In genomic region chr4:165873298-165874071, GRCh38 we compare ENCODE assay signal across 8 cellular contexts. TPM values are rescaled to one million over a fixed set of nuclear protein-coding genes. Genes with fewer than 3 reads are reported as not detected.
DNase-seq lines count a peak whose midpoint lies in the region; ATAC-seq, FAIRE-seq and TF ChIP-seq lines count a peak whose summit lies in the region.

No MANE protein-coding gene starts in this region.

- intact Hi-C loops in stomach (cut with DNase I; ENCODE audit: low total_unique reads), result no loop called here
- intact Hi-C loops in CD4-positive, alpha-beta T cell (cut with DNase I, micrococcal nuclease), result no loop called here

- H3K36me3 ChIP-seq in keratinocyte (ENCODE audit: control insufficient read depth in 2 of 2, extremely low read depth in 1 of 2, insufficient read depth in 2 of 2, low read length in 2 of 2) (no peaks in the 10 kb centered on the region), stomach (no peaks in the 10 kb centered on the region)

- peaks cover 68% of the 10 kb centered on the region for H3K27me3 Mint-ChIP-seq in CD4-positive, alpha-beta T cell
- peaks cover 48% of the 10 kb centered on the region for H3K27me3 Mint-ChIP-seq in stimulated activated memory B cell treated with anti-CD40 and anti-IgM and Interleukin-4, amounts not matched to agents 10 μg/mL and 1 μg/mL and 100 μg/mL, for 72 hours

- dilution Hi-C loops in keratinocyte (cut with MboI; ENCODE audit: extremely low pct_ligation_motif_present, low sequenced_read_pairs), result no loop called here

- POLR2A ChIA-PET in CD4-positive, alpha-beta T cell (lab: Charles Lee), result no interaction called here

- no peaks in the 10 kb centered on the region for H4K20me1 ChIP-seq in keratinocyte (ENCODE audit: control insufficient read depth, extremely low read depth, insufficient read depth, low read length)

- H3K4me3 Mint-ChIP-seq in CD4-positive, alpha-beta T cell, result no peak overlapping the region
- H3K4me3 Mint-ChIP-seq in stimulated activated memory B cell treated with anti-CD40 and anti-IgM and Interleukin-4, amounts not matched to agents 10 μg/mL and 1 μg/mL and 100 μg/mL, for 72 hours, result no peak overlapping the region

- no peak for TF ChIP-seq EP300 in stomach (IDR thresholded peaks at IDR 0.05)

- no peak for TF ChIP-seq POLR2A in stomach (IDR thresholded peaks at IDR 0.05)

- DNase-seq in DMS53 treated with DMSO at 0.1 percent for 48 hours (lab: John Stamatoyannopoulos, UW; ENCODE audit: unreplicated experiment) (peak; percentile 18), HuH-7.5 (ENCODE audit: low spot score) (peak; percentile 63), T47D (ENCODE audit: low read depth in 1 of 2, low spot score in 1 of 2) (peak; percentile 48 to 59), keratinocyte (ENCODE audit: low read depth, low spot score) (no peak), stomach (peak; percentile 31), UCSD-AML1 (lab: John Stamatoyannopoulos, UW; ENCODE audit: unreplicated experiment) (no peak)
- no peak for DNase-seq in CD4-positive, alpha-beta T cell

- H3K9me3 Mint-ChIP-seq in CD4-positive, alpha-beta T cell, result no peaks in the 10 kb centered on the region
- H3K9me3 Mint-ChIP-seq in stimulated activated memory B cell treated with anti-CD40 and anti-IgM and Interleukin-4, amounts not matched to agents 10 μg/mL and 1 μg/mL and 100 μg/mL, for 72 hours, result no peaks in the 10 kb centered on the region

- H3K9ac ChIP-seq in keratinocyte (ENCODE audit: control insufficient read depth, extremely low read depth, insufficient read depth, low read length), result peak overlapping the region; percentile 77

- peaks cover 10% of the 10 kb centered on the region for H3K4me1 Mint-ChIP-seq in CD4-positive, alpha-beta T cell (ENCODE audit: low read depth)
- peaks cover 10% of the 10 kb centered on the region for H3K4me1 Mint-ChIP-seq in stimulated activated memory B cell treated with anti-CD40 and anti-IgM and Interleukin-4, amounts not matched to agents 10 μg/mL and 1 μg/mL and 100 μg/mL, for 72 hours

- H3K27ac ChIP-seq in keratinocyte (ENCODE audit: control insufficient read depth, insufficient read depth, low read length) (peak overlapping the region; percentile 62), stomach (peak overlapping the region in 4 of 5 donors; percentile 0 to 67 (median 42))
- H3K27ac ChIP-seq in CD4-positive, alpha-beta T cell (ENCODE audit: low read depth, low read length), result no peak overlapping the region

- no peaks in the 10 kb centered on the region for H3K79me2 ChIP-seq in keratinocyte (ENCODE audit: control insufficient read depth, insufficient read depth, low read length)

- FAIRE-seq in keratinocyte (lab: Jason Lieb, UNC), result no peak

- 0 to 2% (median 1%) methylated on average over 14 to 70 of the region's 70 CpGs for WGBS in stomach, 5 donors

- H3K4me1 ChIP-seq in keratinocyte (ENCODE audit: control insufficient read depth, extremely low read depth, insufficient read depth, low read length) (peaks cover 15% of the 10 kb centered on the region), stomach (peaks cover 21 to 32% (median 28%) of the 10 kb centered on the region in 4 donors)

- H3K4me3 ChIP-seq in keratinocyte (ENCODE audit: control insufficient read depth in 2 of 3, extremely low read depth in 1 of 3, insufficient read depth in 2 of 3, low read depth in 1 of 3, low read length in 3 of 3) (peak overlapping the region; percentile 55 to 80 (median 77)), stomach (peak overlapping the region; percentile 51 to 61 (median 54))

- H3K9me3 ChIP-seq in keratinocyte (ENCODE audit: control insufficient read depth, low read depth, low read length) (no peaks in the 10 kb centered on the region), stomach (no peaks in the 10 kb centered on the region)
- no peaks in the 10 kb centered on the region for H3K9me3 ChIP-seq in CD4-positive, alpha-beta T cell (ENCODE audit: control insufficient read depth, low read length)

- peak overlapping the region; percentile 93 for H3K4me2 ChIP-seq in keratinocyte (ENCODE audit: control insufficient read depth, extremely low read depth, insufficient read depth, low read depth, low read length)

- H3K36me3 Mint-ChIP-seq in CD4-positive, alpha-beta T cell (ENCODE audit: low read depth), result no peaks in the 10 kb centered on the region
- no peaks in the 10 kb centered on the region for H3K36me3 Mint-ChIP-seq in stimulated activated memory B cell treated with anti-CD40 and anti-IgM and Interleukin-4, amounts not matched to agents 10 μg/mL and 1 μg/mL and 100 μg/mL, for 72 hours

- no peaks in the 10 kb centered on the region for H3K9me1 ChIP-seq in keratinocyte (ENCODE audit: control insufficient read depth, extremely low read depth, insufficient read depth, low read length)

- H2AFZ ChIP-seq in keratinocyte (ENCODE audit: control insufficient read depth, low read length), result peak overlapping the region; percentile 67

- no peak for ATAC-seq in CD4-positive, alpha-beta T cell (ENCODE audit: poor library complexity)
- ATAC-seq in stimulated activated memory B cell treated with anti-CD40 and anti-IgM and Interleukin-4, amounts not matched to agents 10 μg/mL and 1 μg/mL and 100 μg/mL, for 72 hours, result no peak

- in situ Hi-C loops in T47D (cut with HindIII; ENCODE audit: low pct_unique_long_range_greater_than_20kb, low sequenced_read_pairs), result no loop called here

- CTCF ChIA-PET in CD4-positive, alpha-beta T cell (lab: Charles Lee), result no interaction called here

- H3K27ac Mint-ChIP-seq in CD4-positive, alpha-beta T cell, result no peak overlapping the region
- H3K27ac Mint-ChIP-seq in stimulated activated memory B cell treated with anti-CD40 and anti-IgM and Interleukin-4, amounts not matched to agents 10 μg/mL and 1 μg/mL and 100 μg/mL, for 72 hours, result no peak overlapping the region

- H3K27me3 ChIP-seq in keratinocyte (ENCODE audit: control insufficient read depth, extremely low read depth, insufficient read depth, low read length), result no peaks in the 10 kb centered on the region
- peaks cover 0 to 60% (median 29%) of the 10 kb centered on the region in 3 donors for H3K27me3 ChIP-seq in stomach
- peaks cover 50% of the 10 kb centered on the region for H3K27me3 ChIP-seq in CD4-positive, alpha-beta T cell (ENCODE audit: control insufficient read depth, insufficient read depth, low read length)

- TF ChIP-seq CTCF in keratinocyte (optimal IDR thresholded peaks at IDR 0.05 in 1 of 3, IDR thresholded peaks at IDR 0.05 in 1 of 3, conservative IDR thresholded peaks at IDR 0.05 in 1 of 3; ENCODE audit: extremely low read depth in 1 of 3, insufficient read depth in 2 of 3, low read length in 3 of 3) (no peak), stomach (IDR thresholded peaks at IDR 0.05) (no peak)
- no peak for TF ChIP-seq CTCF in CD4-positive, alpha-beta T cell (IDR thresholded peaks at IDR 0.05)

RNA-seq across cellular contexts. Expression of gene TLL1, which starts 0.4 kb away (rescaled TPM):
- polyA plus RNA-seq in keratinocyte (1.4 to 1.7 TPM (median 1.5 TPM) in 3 replicates), stomach (under 1 TPM; 0.12 to 0.28 (median 0.15) TPM)
- polyA plus RNA-seq in keratinocyte (2011; ENCODE audit: low read depth), result 0.92 TPM
- 0.52 and 0.60 TPM in 2 replicates for polyA plus RNA-seq in keratinocyte (2011; cell fraction: cytosol; rRNA removed)
- 1.5 and 1.7 TPM in 2 replicates for polyA plus RNA-seq in keratinocyte (2011; cell fraction: nucleus; rRNA removed)
- 0.47 and 1.5 TPM in 2 replicates for polyA plus RNA-seq in keratinocyte (2012; ENCODE audit: low replicate concordance)
- 2.5 to 5.0 TPM (median 3.6 TPM) in 3 replicates for polyA minus RNA-seq in keratinocyte
- polyA minus RNA-seq in keratinocyte (2011; cell fraction: cytosol; rRNA and poly(A)+ RNA removed), result 2.7 TPM
- 3.9 and 7.5 TPM in 2 replicates for polyA minus RNA-seq in keratinocyte (2011; cell fraction: nucleus; rRNA and poly(A)+ RNA removed)
- 10 to 100 TPM in 1 of 5 donors, 1 to 10 TPM in 2, under 1 TPM in 1, not detected in 1; under 0.01 to 27.5 (median 3.3) TPM for total RNA-seq in stomach
- total RNA-seq in CD4-positive, alpha-beta T cell, result not detected

Comparison
In these comparisons a context has a peak if more than half of its experiments do, and no peak if none do; other contexts are left out.
1. DNase-seq: peak in DMS53 treated with DMSO at 0.1 percent for 48 hours (single experiment), HuH-7.5 (single experiment), T47D (2 of 2) and stomach (single experiment); none in keratinocyte (single experiment), UCSD-AML1 (single experiment) and CD4-positive, alpha-beta T cell (0 of 10).